ENCODE assay signal across 2 cellular contexts in the genomic region with DNA sequence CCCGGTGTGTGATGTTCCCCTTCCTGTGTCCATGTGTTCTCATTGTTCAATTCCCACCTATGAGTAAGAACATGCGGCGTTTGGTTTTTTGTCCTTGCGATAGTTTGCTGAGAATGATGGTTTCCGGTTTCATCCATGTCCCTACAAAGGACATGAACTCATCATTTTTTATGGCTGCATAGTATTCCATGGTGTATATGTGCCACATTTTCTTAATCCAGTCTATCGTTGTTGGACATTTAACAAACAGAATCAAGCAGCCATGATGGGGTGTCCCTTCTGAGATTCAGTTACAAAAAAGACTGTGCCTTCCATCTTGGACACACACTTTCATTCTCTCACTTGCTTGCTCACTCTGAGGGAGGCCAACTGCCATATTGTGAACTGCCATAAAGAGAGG.
A peak's percentile ranks its signal among the peaks of the same experiment; 100 is the strongest.
TF ChIP-seq lines count a peak whose summit lies in the region.

No MANE protein-coding gene starts in this region.

TF ChIP-seq in HEK293, 187 proteins besides CTCF, POLR2A, EP300 and RAD21:
- peak; percentile 67; the same call in 1 of the 2 replicates for TF ChIP-seq ZNF146 (tag by site-specific recombination; IDR thresholded peaks at IDR 0.05)

TF ChIP-seq in K562, 482 proteins besides CTCF, POLR2A, EP300 and RAD21:
- TF ChIP-seq RBM25 (IDR thresholded peaks at IDR 0.05; ENCODE audit: low read depth, low read length, severe bottlenecking) (peak; percentile 31), ZNF146 (CRISPR knock-in tag; IDR thresholded peaks at IDR 0.05; ENCODE audit: unreplicated experiment) (peak; percentile 75), BCOR (IDR thresholded peaks at IDR 0.05) (peak; percentile 45; the same call in 1 of the 2 replicates)
TF ChIP-seq in K562: peak in this region for 3; not testable (repeated sequence) for 479.
